In the genomic region with DNA sequence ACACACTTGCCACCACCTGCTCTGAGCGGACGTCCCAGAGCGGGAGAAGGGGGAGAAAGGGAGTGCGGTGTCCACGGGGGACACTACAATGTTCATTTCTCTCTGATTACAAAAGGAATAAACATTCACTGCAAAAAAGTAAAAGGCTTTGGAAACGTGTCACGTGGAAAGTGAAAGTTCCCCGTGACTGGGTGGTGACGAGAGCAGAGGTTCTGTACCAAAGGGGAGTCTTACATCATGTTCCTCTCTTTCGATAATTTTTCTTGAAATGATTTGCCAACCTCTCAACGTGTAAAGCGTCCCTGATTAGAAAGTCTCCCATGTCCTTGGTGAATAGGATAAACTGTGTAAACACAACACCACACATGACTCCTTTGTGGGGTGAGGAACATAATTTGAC, we compare ENCODE assay signal across 16 cellular contexts. TPM values are rescaled to one million over a fixed set of nuclear protein-coding genes. Genes with fewer than 3 reads are reported as not detected.
DNase-seq lines count a peak whose midpoint lies in the region; ATAC-seq and TF ChIP-seq lines count a peak whose summit lies in the region.
"Had no signal": no experiment of that assay in that cellular context is flagged by ENCODE, and none has a peak within 500 bp of the region (broad histone marks: within the 10 kb centered on the region; RNA-seq: fewer than 3 reads in every experiment).

No MANE protein-coding gene starts in this region.

- no peaks in the 10 kb centered on the region for H3K9me3 ChIP-seq in naive thymus-derived CD4-positive, alpha-beta T cell (ENCODE audit: control insufficient read depth in 2 of 3, low read length in 3 of 3)
- H3K9me3 ChIP-seq: BE2C, colonic mucosa, tibial nerve had no signal

- peaks cover 2 to 9% of the 10 kb centered on the region in 2 donors for H3K4me1 ChIP-seq in naive thymus-derived CD4-positive, alpha-beta T cell (ENCODE audit: control insufficient read depth in 2 of 2, insufficient read depth in 2 of 2, low read length in 2 of 2)
- H3K4me1 ChIP-seq: BE2C, colonic mucosa had no signal

- ATAC-seq in naive thymus-derived CD4-positive, alpha-beta T cell, result peak; percentile 48
- ATAC-seq: T-cell had no signal

- no peaks in the 10 kb centered on the region for H3K9me3 Mint-ChIP-seq in activated T-cell treated with anti-CD3 and anti-CD28 coated beads, Interleukin-2, amount 50 U/mL, for 24 hours
- no peaks in the 10 kb centered on the region for H3K9me3 Mint-ChIP-seq in naive thymus-derived CD4-positive, alpha-beta T cell
- H3K9me3 Mint-ChIP-seq: T-cell had no signal

- no peak overlapping the region for H3K27ac ChIP-seq in naive thymus-derived CD4-positive, alpha-beta T cell (ENCODE audit: low read depth, low read length)
- no peak overlapping the region for H3K27ac ChIP-seq in brain microvascular endothelial cell
- H3K27ac ChIP-seq: colonic mucosa, epithelial cell of prostate had no signal

- in situ Hi-C loops in brain microvascular endothelial cell (cut with HindIII; ENCODE audit: low pct_ligation_motif_present, low sequenced_read_pairs), result no loop called here

- peaks cover 38% of the 10 kb centered on the region for H3K4me1 Mint-ChIP-seq in activated T-cell treated with anti-CD3 and anti-CD28 coated beads, Interleukin-2, amount 50 U/mL, for 24 hours (ENCODE audit: low read depth)
- peaks cover 3 to 30% (median 19%) of the 10 kb centered on the region in 7 donors for H3K4me1 Mint-ChIP-seq in naive thymus-derived CD4-positive, alpha-beta T cell

- no peaks in the 10 kb centered on the region for H3K27me3 Mint-ChIP-seq in activated T-cell treated with anti-CD3 and anti-CD28 coated beads, Interleukin-2, amount 50 U/mL, for 24 hours
- no peaks in the 10 kb centered on the region for H3K27me3 Mint-ChIP-seq in naive thymus-derived CD4-positive, alpha-beta T cell
- H3K27me3 Mint-ChIP-seq: T-cell had no signal

- no peak for TF ChIP-seq CTCF in brain microvascular endothelial cell (IDR thresholded peaks at IDR 0.05; ENCODE audit: low read depth, low read length, missing control alignments)

- no peak overlapping the region for H3K4me3 ChIP-seq in naive thymus-derived CD4-positive, alpha-beta T cell (ENCODE audit: low read length)
- H3K4me3 ChIP-seq in brain microvascular endothelial cell (ENCODE audit: low read depth, low read length), result no peak overlapping the region
- H3K4me3 ChIP-seq: colonic mucosa, tibial nerve had no signal

- peak overlapping the region; percentile 66 for H3K27ac Mint-ChIP-seq in activated T-cell treated with anti-CD3 and anti-CD28 coated beads, Interleukin-2, amount 50 U/mL, for 24 hours
- H3K27ac Mint-ChIP-seq in naive thymus-derived CD4-positive, alpha-beta T cell, result peak overlapping the region in 1 of 9 donors; percentile 24
- H3K27ac Mint-ChIP-seq: T-cell had no signal

- H3K27me3 ChIP-seq in naive thymus-derived CD4-positive, alpha-beta T cell (ENCODE audit: control insufficient read depth in 2 of 2, insufficient read depth in 2 of 2, low read length in 2 of 2), result no peaks in the 10 kb centered on the region
- H3K27me3 ChIP-seq in brain microvascular endothelial cell (replicated peaks), result no peaks in the 10 kb centered on the region
- H3K27me3 ChIP-seq: BE2C, colonic mucosa, tibial nerve had no signal

- CTCF ChIA-PET in naive thymus-derived CD4-positive, alpha-beta T cell (lab: Charles Lee), result no interaction called here

- POLR2A ChIA-PET in naive thymus-derived CD4-positive, alpha-beta T cell (lab: Charles Lee), result no interaction called here

- intact Hi-C loops in naive thymus-derived CD4-positive, alpha-beta T cell (cut with micrococcal nuclease), result no loop called here

- peak; percentile 9 for DNase-seq in stimulated activated naive CD4-positive, alpha-beta T cell treated with Interleukin-2 at 50 U/mL for 16 hours (lab: John Stamatoyannopoulos, UW)
- no peak for DNase-seq in stimulated activated naive CD4-positive, alpha-beta T cell (lab: John Stamatoyannopoulos, UW)
- no peak for DNase-seq in activated T-cell treated with anti-CD3 and anti-CD28 coated beads, Interleukin-2, amount 50 U/mL, for 24 hours
- no peak for DNase-seq in naive thymus-derived CD4-positive, alpha-beta T cell
- DNase-seq in brain microvascular endothelial cell, result no peak
- no peak for DNase-seq in NCI-H2171 (lab: John Stamatoyannopoulos, UW)
- no peak for DNase-seq in AG08395 (ENCODE audit: low spot score)
- DNase-seq in NCI-H2227 treated with DMSO at 0.1 percent for 48 hours (lab: John Stamatoyannopoulos, UW), result no peak
- DNase-seq: aorta, BE2C, colonic mucosa, NCI-H187 treated with DMSO at 0.1 percent for 48 hours, NCI-H524 treated with DMSO at 0.1 percent for 48 hours, T-cell had no signal

- H3K36me3 Mint-ChIP-seq in activated T-cell treated with anti-CD3 and anti-CD28 coated beads, Interleukin-2, amount 50 U/mL, for 24 hours (ENCODE audit: low read depth), result peaks cover 19% of the 10 kb centered on the region
- H3K36me3 Mint-ChIP-seq in naive thymus-derived CD4-positive, alpha-beta T cell, result peaks cover 8 to 53% (median 14%) of the 10 kb centered on the region in 5 donors

- peaks cover 0 to 36% (median 0%) of the 10 kb centered on the region in 3 experiments for H3K36me3 ChIP-seq in naive thymus-derived CD4-positive, alpha-beta T cell (ENCODE audit: control insufficient read depth in 2 of 3, insufficient read depth in 3 of 3, low read length in 3 of 3)
- H3K36me3 ChIP-seq in brain microvascular endothelial cell (replicated peaks), result peaks cover 16% of the 10 kb centered on the region
- H3K36me3 ChIP-seq: BE2C, colonic mucosa had no signal

- peak overlapping the region; percentile 22 for H3K4me3 Mint-ChIP-seq in activated T-cell treated with anti-CD3 and anti-CD28 coated beads, Interleukin-2, amount 50 U/mL, for 24 hours
- H3K4me3 Mint-ChIP-seq in naive thymus-derived CD4-positive, alpha-beta T cell, result peak overlapping the region in 1 of 10 donors; percentile 23
- H3K4me3 Mint-ChIP-seq: T-cell had no signal

RNA-seq across cellular contexts. Expression of a gene that starts 22.0 kb away (rescaled TPM):
- total RNA-seq in naive thymus-derived CD4-positive, alpha-beta T cell, result 10 to 100 TPM in 4 of 5 experiments, 1 to 10 TPM in 1; 10.0 to 20.1 (median 15.9) TPM
- polyA plus RNA-seq in naive thymus-derived CD4-positive, alpha-beta T cell, result 1 to 10 TPM; 1.3 to 2.0 TPM

RNA-seq across cellular contexts. Expression of a gene that starts 52.7 kb away (rescaled TPM):
- total RNA-seq in naive thymus-derived CD4-positive, alpha-beta T cell, result 10 to 100 TPM in 4 of 5 experiments, 1 to 10 TPM in 1; 7.1 to 14.8 (median 14.0) TPM
- 1 to 10 TPM; 2.8 to 4.9 TPM for polyA plus RNA-seq in naive thymus-derived CD4-positive, alpha-beta T cell
